ENCODE assay signal across 8 cellular contexts in the genomic region with DNA sequence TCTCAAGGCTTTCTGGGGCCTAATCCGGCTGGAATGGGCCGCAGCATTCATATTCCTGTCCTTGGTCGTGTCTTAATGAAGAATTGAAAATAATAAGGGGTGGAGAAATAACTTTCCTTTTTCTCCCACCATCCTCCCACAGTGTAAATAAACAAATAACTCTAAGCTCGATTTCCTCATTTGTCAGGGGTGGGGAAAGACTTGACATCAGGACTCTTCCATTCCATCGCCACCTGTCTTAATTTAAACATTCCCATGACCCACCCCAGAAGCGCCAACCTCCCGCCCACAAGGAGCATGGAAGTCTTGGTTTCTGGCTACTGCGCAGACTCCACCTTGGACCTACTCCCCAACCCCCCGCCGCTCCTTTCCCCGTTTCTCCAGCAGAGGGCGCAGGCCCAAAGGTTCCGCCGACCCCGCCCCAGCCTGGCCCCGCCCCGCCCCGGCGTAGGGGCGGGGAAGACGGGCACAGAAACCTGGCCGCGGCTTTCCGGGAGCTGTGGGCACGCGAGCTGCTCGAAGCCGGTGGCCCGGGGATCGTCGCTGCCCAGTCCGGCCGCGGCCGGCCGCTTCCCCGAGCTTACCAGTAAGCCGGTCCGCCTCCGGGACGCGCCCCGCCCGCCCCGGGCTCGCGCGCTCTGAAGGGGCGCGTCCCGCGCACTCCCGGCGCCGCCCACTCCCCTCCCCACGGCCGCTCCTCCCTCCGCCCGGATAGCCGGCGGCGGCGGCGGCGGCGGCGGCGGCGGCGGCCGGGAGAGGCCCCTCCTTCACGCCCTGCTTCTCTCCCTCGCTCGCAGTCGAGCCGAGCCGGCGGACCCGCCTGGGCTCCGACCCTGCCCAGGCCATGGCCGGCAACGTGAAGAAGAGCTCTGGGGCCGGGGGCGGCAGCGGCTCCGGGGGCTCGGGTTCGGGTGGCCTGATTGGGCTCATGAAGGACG. TPM values are rescaled to one million over a fixed set of nuclear protein-coding genes. Genes with fewer than 3 reads are reported as not detected.
DNase-seq lines count a peak whose midpoint lies in the region; ATAC-seq and TF ChIP-seq lines count a peak whose summit lies in the region.

A gene (plus strand): TSS at position 766 of the 938 bp plus-strand sequence. CDS start 79 bp downstream, at position 845.

- peaks cover 8% of the 10 kb centered on the region for H3K79me1 ChIP-seq in trophoblast cell (ENCODE audit: low read length)

- peaks cover 14% of the 10 kb centered on the region for H3K79me2 ChIP-seq in trophoblast cell (ENCODE audit: control insufficient read depth, insufficient read depth, low read length, poor library complexity)

- peak within 1 kb of the TSS; percentile 98 for H4K8ac ChIP-seq in trophoblast cell (ENCODE audit: low read depth, low read length)

- H3K4ac ChIP-seq in trophoblast cell (ENCODE audit: low read depth, low read length), result peak within 1 kb of the TSS; percentile 93

- H3K9ac ChIP-seq in trophoblast cell (ENCODE audit: low read length), result peak within 1 kb of the TSS; percentile 93

- H3K14ac ChIP-seq in trophoblast cell (ENCODE audit: low read length), result peak within 1 kb of the TSS; percentile 85

- H3K4me3 Mint-ChIP-seq in activated naive CD8-positive, alpha-beta T cell treated with anti-CD3 and anti-CD28 coated beads, Interleukin-2, amount 50 U/mL, for 24 hours, result peak within 1 kb of the TSS; percentile 95

- peak within 1 kb of the TSS; percentile 83 for H4K12ac ChIP-seq in trophoblast cell (ENCODE audit: low read depth, low read length)

- intact Hi-C loops in cardiac septum (cut with DNase I), result loop anchor here (2.0 to 5.0 kb wide), 4 partner anchors 37 to 111 kb away; a partner anchor contains a TSS

- no peaks in the 10 kb centered on the region for H3K36me3 ChIP-seq in trophoblast cell (ENCODE audit: control insufficient read depth in 1 of 2, insufficient read depth in 2 of 2, low read length in 2 of 2)
- no peaks in the 10 kb centered on the region for H3K36me3 ChIP-seq in tibial nerve

- H3K27me3 ChIP-seq in trophoblast cell (ENCODE audit: insufficient read depth, low read length), result no peaks in the 10 kb centered on the region
- no peaks in the 10 kb centered on the region for H3K27me3 ChIP-seq in tibial nerve

- H3K23ac ChIP-seq in trophoblast cell (ENCODE audit: low read length), result no peak within 1 kb of the TSS

- H3K9me3 ChIP-seq in trophoblast cell (ENCODE audit: insufficient read depth, low read depth, low read length) (no peaks in the 10 kb centered on the region), tibial nerve (no peaks in the 10 kb centered on the region)

- H4K91ac ChIP-seq in trophoblast cell (ENCODE audit: low read depth, low read length), result peak within 1 kb of the TSS; percentile 98

- H3K4me1 ChIP-seq in trophoblast cell (ENCODE audit: control insufficient read depth in 1 of 2, insufficient read depth in 2 of 2, low read length in 2 of 2) (no peaks in the 10 kb centered on the region), tibial nerve (peaks cover 0 to 40% (median 11%) of the 10 kb centered on the region in 4 donors)

- H2BK12ac ChIP-seq in trophoblast cell (ENCODE audit: low read length), result peak within 1 kb of the TSS; percentile 69

- peaks cover 33% of the 10 kb centered on the region for H3K4me1 Mint-ChIP-seq in activated naive CD8-positive, alpha-beta T cell treated with anti-CD3 and anti-CD28 coated beads, Interleukin-2, amount 50 U/mL, for 24 hours

- peak; percentile 17 to 68 for TF ChIP-seq POLR2A in tibial nerve (IDR thresholded peaks at IDR 0.05)

- H2AFZ ChIP-seq in trophoblast cell (ENCODE audit: insufficient read depth, low read length, poor library complexity), result peak within 1 kb of the TSS; percentile 100

- H3K27ac ChIP-seq in trophoblast cell (ENCODE audit: low read depth, low read length) (peak within 1 kb of the TSS; percentile 96), tibial nerve (peak within 1 kb of the TSS; percentile 89 to 98 (median 95))

- peak; percentile 87 for ATAC-seq in HG02642 (IDR thresholded peaks at IDR 0.05; ENCODE audit: poor library complexity, unreplicated experiment)
- peak; percentile 85 for ATAC-seq in activated naive CD8-positive, alpha-beta T cell treated with anti-CD3 and anti-CD28 coated beads, Interleukin-2, amount 50 U/mL, for 24 hours

- DNase-seq in NCI-H1105 treated with DMSO at 0.1 percent for 48 hours (lab: John Stamatoyannopoulos, UW) (peak; percentile 96), SW480 (ENCODE audit: low spot score) (peak; percentile 86), cardiac septum (ENCODE audit: low spot score) (peak; percentile 98), trophoblast cell (peak; percentile 87 to 96), tibial nerve (ENCODE audit: low spot score in 2 of 2) (peak; percentile 93 to 98)
- peak; percentile 100 for DNase-seq in activated naive CD8-positive, alpha-beta T cell treated with anti-CD3 and anti-CD28 coated beads, Interleukin-2, amount 50 U/mL, for 24 hours

- no CpG with 5 or more reads among the region's 89 CpGs for WGBS in trophoblast cell (ENCODE audit: extremely low coverage, insufficient coverage, insufficient read length)
- 0% methylated on average over 25 to 45 of the region's 89 CpGs for WGBS in tibial nerve, 2 donors

- H3K4me2 ChIP-seq in trophoblast cell (ENCODE audit: low read length), result peak within 1 kb of the TSS; percentile 93

- H3K4me3 ChIP-seq in trophoblast cell (ENCODE audit: low read depth, low read length), result peak within 1 kb of the TSS; percentile 93
- peak within 1 kb of the TSS; percentile 91 to 98 (median 96) for H3K4me3 ChIP-seq in tibial nerve

- H2AK5ac ChIP-seq in trophoblast cell (ENCODE audit: low read length), result peak within 1 kb of the TSS; percentile 49

- H3K9me3 Mint-ChIP-seq in activated naive CD8-positive, alpha-beta T cell treated with anti-CD3 and anti-CD28 coated beads, Interleukin-2, amount 50 U/mL, for 24 hours, result no peaks in the 10 kb centered on the region

- peak within 1 kb of the TSS; percentile 98 for H3K18ac ChIP-seq in trophoblast cell (ENCODE audit: low read length)

- H3K27me3 Mint-ChIP-seq in activated naive CD8-positive, alpha-beta T cell treated with anti-CD3 and anti-CD28 coated beads, Interleukin-2, amount 50 U/mL, for 24 hours, result no peaks in the 10 kb centered on the region

- H2BK120ac ChIP-seq in trophoblast cell (ENCODE audit: insufficient read depth, low read length, poor library complexity), result peak within 1 kb of the TSS; percentile 99

- TF ChIP-seq CTCF in GM12872 (IDR thresholded peaks at IDR 0.05; ENCODE audit: insufficient read depth, low read depth, low read length), result peak; percentile 85
- peak; percentile 88 to 99 (median 97) for TF ChIP-seq CTCF in tibial nerve (IDR thresholded peaks at IDR 0.05)

- peak; percentile 32 to 36 for TF ChIP-seq EP300 in tibial nerve (IDR thresholded peaks at IDR 0.05)

- peak within 1 kb of the TSS; percentile 99 for H2BK5ac ChIP-seq in trophoblast cell (ENCODE audit: low read depth, low read length, poor library complexity)

- peak within 1 kb of the TSS; percentile 84 for H3K27ac Mint-ChIP-seq in activated naive CD8-positive, alpha-beta T cell treated with anti-CD3 and anti-CD28 coated beads, Interleukin-2, amount 50 U/mL, for 24 hours

- H3K36me3 Mint-ChIP-seq in activated naive CD8-positive, alpha-beta T cell treated with anti-CD3 and anti-CD28 coated beads, Interleukin-2, amount 50 U/mL, for 24 hours (ENCODE audit: low read depth), result peaks cover 8% of the 10 kb centered on the region

RNA-seq across cellular contexts. Expression of the gene that starts here (rescaled TPM):
- total RNA-seq in cardiac septum, result 13.4 TPM
- 23.5 and 23.9 TPM in 2 replicates for polyA plus RNA-seq in trophoblast cell (2013)
- total RNA-seq in tibial nerve, result 10 to 100 TPM; 14.2 to 19.2 (median 16.0) TPM

Comparison
In these comparisons a context has a peak if more than half of its experiments do, and no peak if none do; other contexts are left out.
1. Peak in every context shown above with its lines: DNase-seq, ATAC-seq, H3K4me3 ChIP-seq and H3K27ac ChIP-seq.